In the genomic region with DNA sequence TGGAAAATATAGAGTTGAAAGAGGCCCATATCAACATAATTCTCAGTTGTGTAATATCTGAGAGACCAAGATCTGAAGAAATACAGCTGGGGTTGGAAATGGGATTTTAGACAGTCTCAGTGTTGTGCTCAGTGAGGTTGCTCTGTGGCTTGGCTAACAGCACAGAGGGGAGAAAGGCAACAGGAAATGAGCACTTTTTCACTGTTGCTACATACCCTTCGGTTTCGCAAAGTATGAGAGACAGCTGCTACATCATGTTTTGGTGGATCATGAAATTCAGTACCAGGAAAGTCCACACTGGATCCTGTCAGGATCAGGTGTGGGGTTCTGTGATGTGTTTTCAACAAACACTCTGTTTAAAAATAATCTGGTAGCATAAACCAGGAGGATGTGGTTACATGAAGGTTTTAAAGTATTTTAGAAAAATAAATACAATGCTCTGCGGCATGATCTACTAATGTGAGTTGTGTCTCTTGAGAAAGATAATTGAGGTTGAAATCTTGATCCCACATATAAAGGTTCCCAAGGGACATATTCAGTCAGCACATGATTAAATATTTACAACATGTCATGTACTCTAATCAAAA, we compare ENCODE assay signal across 8 cellular contexts. TPM values are rescaled to one million over a fixed set of nuclear protein-coding genes. Genes with fewer than 3 reads are reported as not detected.
DNase-seq lines count a peak whose midpoint lies in the region; ATAC-seq and TF ChIP-seq lines count a peak whose summit lies in the region.

No MANE protein-coding gene starts in this region.

- intact Hi-C loops in A673 (cut with micrococcal nuclease; ENCODE audit: unreplicated experiment): no loop called here

- ATAC-seq in GM18520 (IDR thresholded peaks at IDR 0.05; ENCODE audit: unreplicated experiment) (peak; percentile 82), HG03045 (IDR thresholded peaks at IDR 0.05; ENCODE audit: unreplicated experiment) (peak; percentile 87)

- POLR2A ChIA-PET in A673 (lab: Charles Lee; ENCODE audit: low non-redundant PET): no interaction called here

- H3K27me3 ChIP-seq in A673 (replicated peaks; ENCODE audit: insufficient read depth, low read depth, low read length, poor library complexity) (peaks cover 3% of the 10 kb centered on the region), liver (ENCODE audit: control insufficient read depth in 4 of 4, insufficient read depth in 4 of 4, low read length in 3 of 4) (no peaks in the 10 kb centered on the region)

- peak overlapping the region; percentile 6 for H3K27ac ChIP-seq in A673 (ENCODE audit: low read depth, low read length, poor library complexity, severe bottlenecking)
- no peak overlapping the region for H3K27ac ChIP-seq in liver (ENCODE audit: low read depth in 1 of 2, low read length in 2 of 2)

- no peaks in the 10 kb centered on the region for H3K36me3 ChIP-seq in A673 (ENCODE audit: insufficient read depth, low read length, poor library complexity, severe bottlenecking)
- H3K36me3 ChIP-seq in liver (ENCODE audit: control insufficient read depth in 4 of 4, insufficient read depth in 3 of 4, low read depth in 1 of 4, low read length in 3 of 4): no peaks in the 10 kb centered on the region

- TF ChIP-seq RAD21 in liver (IDR thresholded peaks at IDR 0.05): no peak

- no peak overlapping the region for H3K9ac ChIP-seq in liver (ENCODE audit: low read depth in 1 of 2, low read length in 2 of 2)

- BruUV-seq in A673 (replicated peaks; lab: Mats Ljungman, UMichigan): no TSS peak

- CTCF ChIA-PET in A673 (lab: Charles Lee): interaction anchor here (0.5 kb wide), 1 partner anchor 8 kb away, joined by 5 read pairs; no protein-coding TSS in a partner anchor

- no peak for TF ChIP-seq CTCF in A673 (conservative IDR thresholded peaks at IDR 0.05; ENCODE audit: low read depth, low read length)
- TF ChIP-seq CTCF in liver (IDR thresholded peaks at IDR 0.05; ENCODE audit: low read depth, low read length, missing input control): no peak

- H3K4me1 ChIP-seq in A673 (ENCODE audit: insufficient read depth, low read length, poor library complexity, severe bottlenecking) (peaks cover 26% of the 10 kb centered on the region), liver (ENCODE audit: control insufficient read depth in 4 of 4, insufficient read depth in 4 of 4, low read length in 3 of 4) (peaks cover 0 to 7% (median 2%) of the 10 kb centered on the region in 4 donors)

- H3K4me3 ChIP-seq in A673 (ENCODE audit: low read depth, low read length, poor library complexity, severe bottlenecking) (no peak overlapping the region), liver (ENCODE audit: low read depth in 1 of 3, low read length in 3 of 3) (no peak overlapping the region)

- WGBS in liver: 72% methylated on average over 3 of the region's 3 CpGs

- H3K9me3 ChIP-seq in A673 (ENCODE audit: low read depth, low read length, poor library complexity, severe bottlenecking) (no peaks in the 10 kb centered on the region), liver (ENCODE audit: control insufficient read depth in 4 of 4, low read length in 3 of 4) (no peaks in the 10 kb centered on the region)

- DNase-seq in A673 (ENCODE audit: low spot score) (peak; percentile 56), SKM-1 treated with dmso at 0.1 percent for 144 hours (lab: John Stamatoyannopoulos, UW; ENCODE audit: unreplicated experiment) (peak; percentile 96), HT-29 (ENCODE audit: low spot score) (no peak), cerebellum (ENCODE audit: low spot score) (no peak)
- DNase-seq in activated CD4-positive, CD25-positive, alpha-beta regulatory T cell (lab: John Stamatoyannopoulos, UW): no peak

TF ChIP-seq in liver, 16 proteins besides CTCF, POLR2A, EP300 and RAD21:
- TF ChIP-seq HNF4A (conservative IDR thresholded peaks at IDR 0.05) (no peak), GABPA (IDR thresholded peaks at IDR 0.05 in 1 of 2, conservative IDR thresholded peaks at IDR 0.05 in 1 of 2) (peak in 1 of 2 donors; percentile 25), SP1 (IDR thresholded peaks at IDR 0.05) (peak; percentile 10), REST (IDR thresholded peaks at IDR 0.05) (peak; percentile 49)

RNA-seq across cellular contexts. Expression of gene GPR88, which starts 6.9 kb away (rescaled TPM):
- not detected in 2 replicates for total RNA-seq in A673 (2021)
- 1 to 10 TPM in 1 of 2 donors, under 1 TPM in 1; 0.75 to 1.7 TPM for total RNA-seq in liver
- 1 to 10 TPM in 1 of 2 donors, under 1 TPM in 1; 0.96 to 3.9 TPM for polyA plus RNA-seq in liver
- not detected in 2 replicates for total RNA-seq in HT-29 (2014; rRNA removed; shearing (Covaris generic))
- 1.7 TPM for total RNA-seq in cerebellum

Comparison
In these comparisons a context has a peak if more than half of its experiments do, and no peak if none do; other contexts are left out.
1. DNase-seq: peak in A673 (single experiment) and SKM-1 treated with dmso at 0.1 percent for 144 hours (single experiment); none in HT-29 (single experiment), activated CD4-positive, CD25-positive, alpha-beta regulatory T cell (0 of 4) and cerebellum (single experiment).